Comparison of ENCODE assay signal across 8 cellular contexts in the genomic region with DNA sequence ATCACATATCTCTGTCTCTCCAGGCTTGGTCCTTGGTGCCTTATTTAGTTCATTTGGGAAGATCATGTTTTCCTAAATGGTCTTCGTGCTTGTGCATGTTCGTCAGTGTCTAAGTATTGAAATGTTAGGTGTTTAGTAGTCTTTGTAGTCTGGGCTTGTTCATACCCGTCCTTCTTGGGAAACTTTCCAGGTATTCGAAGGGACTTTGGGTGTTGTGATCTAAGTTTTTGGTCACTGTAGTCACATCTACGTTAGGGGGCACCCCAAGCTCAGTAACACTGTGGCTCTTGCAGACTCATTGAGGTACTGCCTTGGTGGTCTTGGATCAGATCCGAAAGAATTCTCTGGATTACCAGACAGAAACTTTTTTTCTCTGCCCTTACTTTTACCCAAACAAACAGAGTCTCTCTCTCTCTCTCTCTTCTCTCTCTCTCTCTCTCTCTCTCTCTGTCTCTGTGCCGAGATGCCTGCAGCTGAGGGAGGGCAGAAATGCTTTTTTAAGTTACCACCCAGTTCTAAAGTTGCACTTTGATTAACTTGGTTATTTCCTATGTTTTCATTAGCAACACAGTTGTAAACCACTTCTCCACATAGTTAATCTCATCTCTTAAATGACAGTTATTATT.
DNase-seq lines count a peak whose midpoint lies in the region; ATAC-seq and TF ChIP-seq lines count a peak whose summit lies in the region.

No MANE protein-coding gene starts in this region.

- H3K9me3 Mint-ChIP-seq in activated CD4-positive, alpha-beta T cell treated with anti-CD3 and anti-CD28 coated beads, Interleukin-2, amount 10 ng/mL, durations not matched to agents 7 days and 5 days, result no peaks in the 10 kb centered on the region

- TF ChIP-seq POLR2A in gastroesophageal sphincter (IDR thresholded peaks at IDR 0.05), result no peak

- DNase-seq in activated CD4-positive, alpha-beta T cell treated with anti-CD3 and anti-CD28 coated beads, Interleukin-2, amount 10 ng/mL, durations not matched to agents 7 days and 5 days, result peak; percentile 6
- DNase-seq in activated CD4-positive, alpha-beta T cell treated with anti-CD3 and anti-CD28 coated beads, Interleukin-2, amount 50 U/mL, for 1 hour, result no peak
- DNase-seq in NCI-H345 (lab: John Stamatoyannopoulos, UW) (peak; percentile 8), ecto neural progenitor cell (ENCODE audit: low spot score) (peak; percentile 42), non-pigmented ciliary epithelial cell (ENCODE audit: low read depth) (peak; percentile 17), HuH-7.5 (ENCODE audit: low spot score) (no peak)

- no peak for ATAC-seq in GM21723 (IDR thresholded peaks at IDR 0.05; ENCODE audit: unreplicated experiment)
- no peak for ATAC-seq in gastroesophageal sphincter

- H3K4me3 ChIP-seq in gastroesophageal sphincter, result no peak overlapping the region

- H3K27ac ChIP-seq in gastroesophageal sphincter, result no peak overlapping the region

- H3K9me3 ChIP-seq in gastroesophageal sphincter, result no peaks in the 10 kb centered on the region

- no peak for TF ChIP-seq EP300 in gastroesophageal sphincter (IDR thresholded peaks at IDR 0.05)

- 7 to 13% methylated on average over 3 to 6 of the region's 7 CpGs for WGBS in gastroesophageal sphincter (ENCODE audit: low coverage in 1 of 2), 2 donors

- CTCF ChIA-PET in activated CD4-positive, alpha-beta T cell treated with anti-CD3 and anti-CD28 coated beads, Interleukin-2, amount 10 ng/mL, durations not matched to agents 7 days and 5 days (lab: Charles Lee), result interaction anchor here (0.6 to 0.7 kb wide), 2 partner anchors 165 to 421 kb away, joined by 3 read pairs; no protein-coding TSS in a partner anchor

- no peaks in the 10 kb centered on the region for H3K4me1 Mint-ChIP-seq in activated CD4-positive, alpha-beta T cell treated with anti-CD3 and anti-CD28 coated beads, Interleukin-2, amount 10 ng/mL, durations not matched to agents 7 days and 5 days

- H3K27me3 ChIP-seq in gastroesophageal sphincter, result no peaks in the 10 kb centered on the region

- H3K4me3 Mint-ChIP-seq in activated CD4-positive, alpha-beta T cell treated with anti-CD3 and anti-CD28 coated beads, Interleukin-2, amount 10 ng/mL, durations not matched to agents 7 days and 5 days, result no peak overlapping the region

- peaks cover 3% of the 10 kb centered on the region for H3K27me3 Mint-ChIP-seq in activated CD4-positive, alpha-beta T cell treated with anti-CD3 and anti-CD28 coated beads, Interleukin-2, amount 10 ng/mL, durations not matched to agents 7 days and 5 days

- H3K4me1 ChIP-seq in gastroesophageal sphincter, result no peaks in the 10 kb centered on the region

- POLR2A ChIA-PET in activated CD4-positive, alpha-beta T cell treated with anti-CD3 and anti-CD28 coated beads, Interleukin-2, amount 10 ng/mL, durations not matched to agents 7 days and 5 days (lab: Charles Lee), result no interaction called here

- TF ChIP-seq CTCF in gastroesophageal sphincter (IDR thresholded peaks at IDR 0.05), result peak in 1 of 4 experiments; percentile 10

- H3K36me3 Mint-ChIP-seq in activated CD4-positive, alpha-beta T cell treated with anti-CD3 and anti-CD28 coated beads, Interleukin-2, amount 10 ng/mL, durations not matched to agents 7 days and 5 days (ENCODE audit: low read depth), result no peaks in the 10 kb centered on the region

- H3K36me3 ChIP-seq in gastroesophageal sphincter, result no peaks in the 10 kb centered on the region

- no peak overlapping the region for H3K27ac Mint-ChIP-seq in activated CD4-positive, alpha-beta T cell treated with anti-CD3 and anti-CD28 coated beads, Interleukin-2, amount 10 ng/mL, durations not matched to agents 7 days and 5 days

Comparison
In these comparisons a context has a peak if more than half of its experiments do, and no peak if none do; other contexts are left out.
1. DNase-seq: peak in activated CD4-positive, alpha-beta T cell treated with anti-CD3 and anti-CD28 coated beads, Interleukin-2, amount 10 ng/mL, durations not matched to agents 7 days and 5 days (single experiment), NCI-H345 (single experiment), ecto neural progenitor cell (single experiment) and non-pigmented ciliary epithelial cell (single experiment); none in activated CD4-positive, alpha-beta T cell treated with anti-CD3 and anti-CD28 coated beads, Interleukin-2, amount 50 U/mL, for 1 hour (single experiment) and HuH-7.5 (single experiment).